Comparison of ENCODE assay signal across 10 cellular contexts in the genomic region with DNA sequence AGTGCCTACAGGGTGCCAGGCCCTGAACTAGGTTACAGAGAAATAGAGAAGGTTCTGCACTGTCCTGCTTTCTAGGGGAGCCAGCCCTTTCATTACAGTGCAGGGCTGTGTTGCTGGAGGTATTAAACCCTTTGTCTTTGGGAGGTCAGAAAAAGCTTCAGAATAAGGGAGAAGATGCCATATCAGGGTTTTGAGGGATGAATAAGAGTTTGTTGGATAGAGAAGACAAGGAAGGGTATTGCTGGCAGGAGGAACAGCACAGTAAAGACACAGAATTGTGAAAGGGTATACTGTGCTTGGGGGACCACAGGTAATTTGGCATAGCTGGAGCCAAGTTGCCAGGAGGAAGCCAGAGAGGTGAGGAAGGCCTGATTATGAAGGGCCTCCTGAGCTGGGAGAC. TPM values are rescaled to one million over a fixed set of nuclear protein-coding genes. Genes with fewer than 3 reads are reported as not detected.
"Had no signal": no experiment of that assay in that cellular context is flagged by ENCODE, and none has a peak within 500 bp of the region (broad histone marks: within the 10 kb centered on the region; RNA-seq: fewer than 3 reads in every experiment).

No MANE protein-coding gene starts in this region.

- H3K4me3 Mint-ChIP-seq: GM23338, H9, HFFc6, IgD-negative memory B cell had no signal

- H3K9me3 Mint-ChIP-seq: GM23338, H9, HFFc6, IgD-negative memory B cell had no signal

- H3K27ac Mint-ChIP-seq: GM23338, H9, HFFc6, IgD-negative memory B cell had no signal

- FAIRE-seq: H1, H54, HepG2 had no signal

- H3K36me3 Mint-ChIP-seq: IgD-negative memory B cell had no signal

- H3K4me1 Mint-ChIP-seq: GM23338, IgD-negative memory B cell had no signal

- DNase-seq: H9, HCEC 1CT, HFFc6, KBM-7 had no signal

- H3K27ac ChIP-seq: HL-60 had no signal

- H2AFZ ChIP-seq: GM23338 had no signal

- H3K4me2 ChIP-seq: GM23338 had no signal

- H3K4me3 ChIP-seq: GM23338 had no signal

RNA-seq across cellular contexts. Expression of gene NOX5, which starts 23.0 kb away (rescaled TPM):
- total RNA-seq: H1, HepG2 had no signal
